Comparison of ENCODE assay signal across 1 cellular context in genomic region chr10:70864940-70865339, GRCh38.
A peak's percentile ranks its signal among the peaks of the same experiment; 100 is the strongest.
TF ChIP-seq lines count a peak whose summit lies in the region.

No MANE protein-coding gene starts in this region.

TF ChIP-seq in H1, 55 proteins besides CTCF, POLR2A, EP300 and RAD21:
- TF ChIP-seq MAFK (IDR thresholded peaks at IDR 0.05; ENCODE audit: low read depth, low read length), result peak; percentile 33; the same call in 1 of the 2 replicates
- no peak for TF ChIP-seq SP1 (IDR thresholded peaks at IDR 0.05; ENCODE audit: low read depth, low read length)
